10 cellular contexts compared by ENCODE assay signal in genomic region chr11:65553301-65554001, GRCh38. TPM values are rescaled to one million over a fixed set of nuclear protein-coding genes. Genes with fewer than 3 reads are reported as not detected.
DNase-seq lines count a peak whose midpoint lies in the region; ATAC-seq and TF ChIP-seq lines count a peak whose summit lies in the region.
"Had no signal": no experiment of that assay in that cellular context is flagged by ENCODE, and none has a peak within 500 bp of the region (broad histone marks: within the 10 kb centered on the region; RNA-seq: fewer than 3 reads in every experiment).

No MANE protein-coding gene starts in this region.

- no peaks in the 10 kb centered on the region for H3K9me3 ChIP-seq in BLaER1 treated with 17β-estradiol and CSF1 and Interleukin-3, amounts not matched to agents 10 nM and 100 nM (replicated peaks in 1 of 11)
- H3K9me3 ChIP-seq in iPS-18a (ENCODE audit: control insufficient read depth, low read depth, low read length): no peaks in the 10 kb centered on the region
- H3K9me3 ChIP-seq: upper lobe of left lung had no signal

- peaks cover 7 to 43% (median 15%) of the 10 kb centered on the region in 11 experiments; a peak in 15 of 22 replicates for H3K36me3 ChIP-seq in BLaER1 treated with 17β-estradiol and CSF1 and Interleukin-3, amounts not matched to agents 10 nM and 100 nM
- no peaks in the 10 kb centered on the region for H3K36me3 ChIP-seq in iPS-18a (ENCODE audit: control insufficient read depth, low read depth, low read length)

- intact Hi-C loops in Right ventricle myocardium superior (cut with DNase I): no loop called here

- no peaks in the 10 kb centered on the region for H3K27me3 ChIP-seq in BLaER1 treated with 17β-estradiol and CSF1 and Interleukin-3, amounts not matched to agents 10 nM and 100 nM
- peaks cover 73% of the 10 kb centered on the region for H3K27me3 ChIP-seq in iPS-18a (ENCODE audit: control insufficient read depth, insufficient read depth, low read length)
- H3K27me3 ChIP-seq: upper lobe of left lung had no signal

- peak overlapping the region; percentile 12 to 91 (median 86); a peak in 20 of 22 replicates for H3K9ac ChIP-seq in BLaER1 treated with 17β-estradiol and CSF1 and Interleukin-3, amounts not matched to agents 10 nM and 100 nM
- H3K9ac ChIP-seq in iPS-18a (ENCODE audit: low read length): no peak overlapping the region

- DNase-seq in NCI-H1436 (lab: John Stamatoyannopoulos, UW) (peak; percentile 87), NCI-H1694 (lab: John Stamatoyannopoulos, UW) (no peak), GM10266 (ENCODE audit: extremely low spot score) (no peak), Right ventricle myocardium superior (no peak)
- DNase-seq in activated CD4-positive, alpha-beta T cell treated with anti-CD3 and anti-CD28 coated beads, Interleukin-2, amount 50 U/mL, for 1 hour: peak; percentile 74
- DNase-seq: caudate nucleus had no signal

- peak overlapping the region in 10 of 11 experiments; percentile 37 to 93 (median 86); a peak in 19 of 22 replicates for H3K27ac ChIP-seq in BLaER1 treated with 17β-estradiol and CSF1 and Interleukin-3, amounts not matched to agents 10 nM and 100 nM
- H3K27ac ChIP-seq in iPS-18a (ENCODE audit: low read length): no peak overlapping the region

- no peak for TF ChIP-seq CTCF in GM10266 (IDR thresholded peaks at IDR 0.05; ENCODE audit: control insufficient read depth, insufficient read depth, low read depth, missing control alignments)

- peak overlapping the region; percentile 89 to 100 (median 99) for H3K4me2 ChIP-seq in BLaER1 treated with 17β-estradiol and CSF1 and Interleukin-3, amounts not matched to agents 10 nM and 100 nM

- peak overlapping the region in 8 of 10 experiments; percentile 8 to 75 (median 53); a peak in 15 of 20 replicates for H3K4me3 ChIP-seq in BLaER1 treated with 17β-estradiol and CSF1 and Interleukin-3, amounts not matched to agents 10 nM and 100 nM
- H3K4me3 ChIP-seq in iPS-18a (ENCODE audit: low read length): peak overlapping the region; percentile 55
- H3K4me3 ChIP-seq: upper lobe of left lung had no signal

- H4K20me1 ChIP-seq in BLaER1 treated with 17β-estradiol and CSF1 and Interleukin-3, amounts not matched to agents 10 nM and 100 nM: peaks cover 0 to 33% (median 13%) of the 10 kb centered on the region in 11 experiments; a peak in 10 of 22 replicates

- ATAC-seq in GM19351 (IDR thresholded peaks at IDR 0.05; ENCODE audit: unreplicated experiment) (no peak), Right ventricle myocardium superior (ENCODE audit: poor library complexity) (no peak)

- H3K4me1 ChIP-seq in BLaER1 treated with 17β-estradiol and CSF1 and Interleukin-3, amounts not matched to agents 10 nM and 100 nM: peaks cover 68 to 85% (median 79%) of the 10 kb centered on the region in 10 experiments
- peaks cover 3% of the 10 kb centered on the region for H3K4me1 ChIP-seq in iPS-18a (ENCODE audit: control insufficient read depth, low read depth, low read length)

RNA-seq across cellular contexts. Expression of gene LTBP3, which starts 4.7 kb away (rescaled TPM):
- total RNA-seq in Right ventricle myocardium superior: 73.4 TPM

RNA-seq across cellular contexts. Expression of gene ZNRD2, which starts 16.8 kb away (rescaled TPM):
- total RNA-seq in Right ventricle myocardium superior: 23.2 TPM

RNA-seq across cellular contexts. Expression of gene FAM89B, which starts 18.9 kb away (rescaled TPM):
- 36.1 TPM for total RNA-seq in Right ventricle myocardium superior

RNA-seq across cellular contexts. Expression of gene EHBP1L1, which starts 22.4 kb away (rescaled TPM):
- 44.9 TPM for total RNA-seq in Right ventricle myocardium superior

RNA-seq across cellular contexts. Expression of gene SCYL1, which starts 28.6 kb away (rescaled TPM):
- total RNA-seq in Right ventricle myocardium superior: 60.5 TPM

Comparison
In these comparisons a context has a peak if more than half of its experiments do, and no peak if none do; other contexts are left out.
1. DNase-seq: peak in NCI-H1436 (single experiment) and activated CD4-positive, alpha-beta T cell treated with anti-CD3 and anti-CD28 coated beads, Interleukin-2, amount 50 U/mL, for 1 hour (single experiment); none in NCI-H1694 (single experiment), GM10266 (single experiment) and Right ventricle myocardium superior (single experiment).